In the genomic region with DNA sequence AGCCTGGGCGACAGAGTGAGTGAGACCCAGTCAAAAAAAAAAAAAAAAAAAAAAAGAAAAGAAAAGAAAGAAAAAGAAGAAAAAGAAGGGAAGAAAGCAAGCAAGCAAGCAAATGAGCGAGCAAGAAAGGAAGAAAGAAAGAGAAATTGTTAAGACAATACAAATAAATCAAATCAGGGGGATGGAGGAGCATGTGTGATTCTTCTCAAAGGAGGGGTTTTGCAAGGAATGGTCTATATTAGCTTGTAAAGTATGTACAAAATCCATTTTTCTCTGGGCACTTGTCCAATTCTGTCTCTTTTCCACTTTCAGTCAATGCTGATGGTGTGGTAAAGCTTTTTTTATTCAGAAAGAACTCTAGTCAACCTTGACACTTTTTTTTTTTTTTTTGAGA, we compare ENCODE assay signal across 22 cellular contexts.
DNase-seq lines count a peak whose midpoint lies in the region; ATAC-seq, FAIRE-seq and TF ChIP-seq lines count a peak whose summit lies in the region.
"Had no signal": no experiment of that assay in that cellular context is flagged by ENCODE, and none has a peak within 500 bp of the region (broad histone marks: within the 10 kb centered on the region; RNA-seq: fewer than 3 reads in every experiment).

No MANE protein-coding gene starts in this region.

- no peaks in the 10 kb centered on the region for H3K9me1 ChIP-seq in K562 (ENCODE audit: control insufficient read depth, insufficient read depth, low read length)

- intact Hi-C loops in HepG2 (cut with micrococcal nuclease; ENCODE audit: unreplicated experiment) (loop anchor here (2.0 kb wide), 2 partner anchors 61 to 377 kb away; no protein-coding TSS in a partner anchor), right lobe of liver (cut with DNase I) (no loop called here), K562 (cut with micrococcal nuclease) (no loop called here), transverse colon (cut with DNase I; ENCODE audit: low total_unique reads) (no loop called here)

- TF ChIP-seq POLR2A in HepG2 (IDR thresholded peaks at IDR 0.05; ENCODE audit: insufficient read depth in 1 of 2, low read depth in 2 of 2, low read length in 2 of 2): no peak
- no peak for TF ChIP-seq POLR2A in right lobe of liver (IDR thresholded peaks at IDR 0.05)
- TF ChIP-seq POLR2A in K562 (conservative IDR thresholded peaks at IDR 0.05): no peak
- TF ChIP-seq POLR2A in transverse colon (IDR thresholded peaks at IDR 0.05): no peak

- H4K20me1 ChIP-seq in HepG2 (ENCODE audit: insufficient read depth, low read length) (no peaks in the 10 kb centered on the region), K562 (replicated peaks; ENCODE audit: control insufficient read depth, insufficient read depth, low read length) (no peaks in the 10 kb centered on the region)
- H4K20me1 ChIP-seq: BLaER1 had no signal

- POLR2A ChIA-PET in HepG2 (lab: Yijun Ruan, JAX) (interaction anchor here (0.7 to 3.7 kb wide), 5 partner anchors 10 to 1254 kb away, joined by 4 to 42 read pairs (median 7); no protein-coding TSS in a partner anchor), K562 (lab: Yijun Ruan, JAX) (interaction anchor here (0.6 to 1.9 kb wide), 2 partner anchors 24 to 134 kb away, joined by 3 to 4 read pairs; no protein-coding TSS in a partner anchor), HEK293T (lab: Yijun Ruan, JAX) (no interaction called here)

- no peak overlapping the region for H2AFZ ChIP-seq in HepG2 (ENCODE audit: low read length)
- H2AFZ ChIP-seq in K562 (ENCODE audit: low read depth, low read length): no peak overlapping the region

- no peak for ATAC-seq in HepG2
- no peak for ATAC-seq in right lobe of liver
- ATAC-seq in K562: no peak
- ATAC-seq in HG03460 (IDR thresholded peaks at IDR 0.05; ENCODE audit: unreplicated experiment): no peak
- ATAC-seq: A549; CD8-positive, alpha-beta T cell had no signal

- DNase-seq in HepG2 (ENCODE audit: low spot score): no peak
- DNase-seq in right lobe of liver: no peak
- DNase-seq in K562 (ENCODE audit: extremely low read depth in 1 of 4, low spot score in 3 of 4): no peak
- no peak for DNase-seq in transverse colon
- no peak for DNase-seq in AG20443 (ENCODE audit: low spot score)
- no peak for DNase-seq in HEK293T (ENCODE audit: extremely low spot score)
- DNase-seq: BE2C; C1 segment of cervical spinal cord; Caco-2; Calu3; CD4-positive, alpha-beta T cell; CD8-positive, alpha-beta T cell; DMS79 treated with DMSO at 0.1 percent for 48 hours; EL; GDM1 had no signal

- no peak overlapping the region for H3K4me3 ChIP-seq in HepG2 (replicated peaks in 1 of 3; ENCODE audit: insufficient read depth in 1 of 3, low read depth in 2 of 3, low read length in 3 of 3)
- H3K4me3 ChIP-seq in right lobe of liver: no peak overlapping the region
- H3K4me3 ChIP-seq in K562: no peak overlapping the region
- H3K4me3 ChIP-seq in neutrophil (ENCODE audit: low read depth in 1 of 2, low read length in 1 of 2): no peak overlapping the region
- H3K4me3 ChIP-seq in transverse colon: no peak overlapping the region
- H3K4me3 ChIP-seq: A549, BLaER1 had no signal

- in situ Hi-C loops in HepG2 (cut with HindIII; ENCODE audit: extremely low pct_ligation_motif_present, low pct_unique_long_range_greater_than_20kb): loop anchor here (5.0 kb wide), 1 partner anchor 69 kb away; no protein-coding TSS in a partner anchor
- in situ Hi-C loops in K562 (cut with MboI): no loop called here
- in situ Hi-C loops in transverse colon (cut with MboI; ENCODE audit: low pct_ligation_motif_present in 1 of 4, low pct_unique_long_range_greater_than_20kb in 1 of 4, low sequenced_read_pairs in 3 of 4): no loop called here

- H3K9ac ChIP-seq in HepG2 (ENCODE audit: insufficient read depth, low read depth, low read length) (no peak overlapping the region), K562 (ENCODE audit: insufficient read depth in 1 of 2, low read depth in 2 of 2, low read length in 2 of 2) (no peak overlapping the region)
- H3K9ac ChIP-seq: BLaER1 had no signal

- no peak overlapping the region for H3K4me2 ChIP-seq in HepG2 (ENCODE audit: low read depth, low read length)
- H3K4me2 ChIP-seq in K562 (ENCODE audit: insufficient read depth, low read length): no peak overlapping the region
- H3K4me2 ChIP-seq: BLaER1 had no signal

- TF ChIP-seq EP300 in HepG2 (IDR thresholded peaks at IDR 0.05; ENCODE audit: low read depth in 2 of 2, low read length in 2 of 2) (no peak), HepG2 (CRISPR knock-in tag; IDR thresholded peaks at IDR 0.05; ENCODE audit: borderline replicate concordance) (no peak), K562 (IDR thresholded peaks at IDR 0.05; ENCODE audit: low read length) (no peak), transverse colon (IDR thresholded peaks at IDR 0.05; ENCODE audit: low read depth) (no peak)

- peaks cover 94% of the 10 kb centered on the region for H3K4me1 ChIP-seq in HepG2 (ENCODE audit: insufficient read depth, low read length)
- H3K4me1 ChIP-seq in right lobe of liver: peaks cover 0 to 6% (median 1%) of the 10 kb centered on the region in 4 donors
- H3K4me1 ChIP-seq in K562 (replicated peaks in 1 of 2; ENCODE audit: control insufficient read depth in 2 of 2, insufficient read depth in 2 of 2, low read length in 2 of 2): peaks cover 0 to 8% of the 10 kb centered on the region in 2 experiments; a peak in 1 of 5 replicates
- H3K4me1 ChIP-seq in neutrophil (ENCODE audit: control insufficient read depth in 1 of 2, insufficient read depth in 1 of 2, low read depth in 1 of 2, low read length in 1 of 2): peaks cover 50 to 55% of the 10 kb centered on the region in 2 experiments
- H3K4me1 ChIP-seq in transverse colon: peaks cover 0 to 32% (median 6%) of the 10 kb centered on the region in 4 donors
- H3K4me1 ChIP-seq: BE2C had no signal

- no peak for FAIRE-seq in HepG2 (lab: Jason Lieb, UNC)
- no peak for FAIRE-seq in K562 (lab: Jason Lieb, UNC)
- FAIRE-seq: A549, D721Med, GM12891, GM19239 had no signal

- H3K27me3 ChIP-seq in HepG2 (ENCODE audit: control insufficient read depth in 1 of 2, insufficient read depth in 2 of 2, low read length in 2 of 2) (no peaks in the 10 kb centered on the region), right lobe of liver (no peaks in the 10 kb centered on the region), K562 (ENCODE audit: control insufficient read depth in 2 of 2, insufficient read depth in 2 of 2, low read length in 2 of 2) (peaks cover 5 to 17% of the 10 kb centered on the region in 2 experiments; a peak in 4 of 5 replicates), neutrophil (no peaks in the 10 kb centered on the region), transverse colon (no peaks in the 10 kb centered on the region)
- H3K27me3 ChIP-seq: BE2C, BLaER1 had no signal

- TF ChIP-seq RAD21 in HepG2 (CRISPR knock-in tag; IDR thresholded peaks at IDR 0.05) (no peak), K562 (CRISPR knock-in tag; conservative IDR thresholded peaks at IDR 0.05 in 1 of 2, IDR thresholded peaks at IDR 0.05 in 1 of 2) (no peak)

- H3K9me3 ChIP-seq in HepG2 (ENCODE audit: low read length) (no peaks in the 10 kb centered on the region), right lobe of liver (no peaks in the 10 kb centered on the region), K562 (replicated peaks; ENCODE audit: control insufficient read depth, insufficient read depth, low read depth, low read length) (no peaks in the 10 kb centered on the region), neutrophil (no peaks in the 10 kb centered on the region), transverse colon (no peaks in the 10 kb centered on the region)
- H3K9me3 ChIP-seq: A549, BE2C, BLaER1, Caco-2 had no signal

- no peak for TF ChIP-seq CTCF in HepG2 (CRISPR knock-in tag; IDR thresholded peaks at IDR 0.05)
- no peak for TF ChIP-seq CTCF in right lobe of liver (IDR thresholded peaks at IDR 0.05)
- TF ChIP-seq CTCF in K562 (IDR thresholded peaks at IDR 0.05 in 2 of 3, conservative IDR thresholded peaks at IDR 0.05 in 1 of 3; ENCODE audit: insufficient read depth in 2 of 3, low read depth in 1 of 3, low read length in 3 of 3): no peak
- TF ChIP-seq CTCF in neutrophil (IDR thresholded peaks at IDR 0.05): no peak
- TF ChIP-seq CTCF in transverse colon (IDR thresholded peaks at IDR 0.05): no peak

- no peaks in the 10 kb centered on the region for H3K36me3 ChIP-seq in HepG2 (replicated peaks in 1 of 2; ENCODE audit: control insufficient read depth in 1 of 2, insufficient read depth in 2 of 2, low read length in 2 of 2)
- no peaks in the 10 kb centered on the region for H3K36me3 ChIP-seq in right lobe of liver
- H3K36me3 ChIP-seq in K562 (ENCODE audit: control insufficient read depth, insufficient read depth, low read length): no peaks in the 10 kb centered on the region
- H3K36me3 ChIP-seq in neutrophil: no peaks in the 10 kb centered on the region
- H3K36me3 ChIP-seq in transverse colon: no peaks in the 10 kb centered on the region
- H3K36me3 ChIP-seq: BE2C, BLaER1 had no signal

- CTCF ChIA-PET in HepG2 (lab: Yijun Ruan, JAX; ENCODE audit: low intra/inter-chr PET ratio, low total read pairs): no interaction called here
- CTCF ChIA-PET in K562 (lab: Yijun Ruan, JAX; ENCODE audit: low intra/inter-chr PET ratio): no interaction called here
- CTCF ChIA-PET in HEK293T (lab: Yijun Ruan, JAX): interaction anchor here (1.6 kb wide), 1 partner anchor 25 kb away, joined by 5 read pairs; no protein-coding TSS in a partner anchor

- 93% methylated on average over 2 of the region's 2 CpGs for WGBS in HepG2 (ENCODE audit: low lambda C conversion rate)
- WGBS in right lobe of liver (ENCODE audit: insufficient coverage, low coverage, low lambda C conversion rate, missing lambda C conversion rate): 100% methylated on average over 2 of the region's 2 CpGs
- WGBS in K562 (ENCODE audit: insufficient coverage, low coverage, missing lambda C conversion rate): 20% methylated on average over 1 of the region's 2 CpGs
- WGBS in transverse colon (ENCODE audit: low coverage in 1 of 2), 2 donors: 100% methylated on average over 1 to 2 of the region's 2 CpGs

- BruUV-seq in HepG2 (replicated peaks; lab: Mats Ljungman, UMichigan): no TSS peak
- BruUV-seq in K562 (replicated peaks; lab: Mats Ljungman, UMichigan): no TSS peak

- peak overlapping the region; percentile 89 for H3K27ac ChIP-seq in HepG2 (ENCODE audit: extremely low read length, insufficient read depth, low read length)
- H3K27ac ChIP-seq in right lobe of liver: no peak overlapping the region
- H3K27ac ChIP-seq in K562 (ENCODE audit: extremely low read depth, low read depth, low read length): no peak overlapping the region
- peak overlapping the region; percentile 67 for H3K27ac ChIP-seq in neutrophil
- H3K27ac ChIP-seq in transverse colon: peak overlapping the region in 3 of 4 donors; percentile 15 to 52 (median 37)
- H3K27ac ChIP-seq: BLaER1 had no signal

- no peaks in the 10 kb centered on the region for H3K79me2 ChIP-seq in HepG2 (ENCODE audit: insufficient read depth, low read length)
- no peaks in the 10 kb centered on the region for H3K79me2 ChIP-seq in K562 (ENCODE audit: control insufficient read depth, insufficient read depth, low read length)

TF ChIP-seq in HepG2, 621 proteins besides CTCF, POLR2A, EP300 and RAD21 (continues in another document):
- no peak for TF ChIP-seq SPEN (CRISPR knock-in tag; IDR thresholded peaks at IDR 0.05; ENCODE audit: low read depth)

TF ChIP-seq in HEK293T, 16 proteins besides CTCF, POLR2A, EP300 and RAD21:
- TF ChIP-seq LEF1 (IDR thresholded peaks at IDR 0.05; ENCODE audit: borderline replicate concordance): no peak
- no peak for TF ChIP-seq ARNT (IDR thresholded peaks at IDR 0.05)
- TF ChIP-seq HDGF (IDR thresholded peaks at IDR 0.05; ENCODE audit: borderline replicate concordance): no peak

Comparison
In these comparisons a context has a peak if more than half of its experiments do, and no peak if none do; other contexts are left out.
1. H3K27ac ChIP-seq: peak in HepG2 (single experiment), neutrophil (single experiment) and transverse colon (3 of 4); none in right lobe of liver (0 of 3) and K562 (single experiment).
2. Of the 241 proteins assayed by ChIP-seq in both HepG2 and K562: peak only in HepG2: POLR2G and RBFOX2; only in K562: ZNF512; in both: none; in neither: 238.